8 cellular contexts compared by ENCODE assay signal in the genomic region with DNA sequence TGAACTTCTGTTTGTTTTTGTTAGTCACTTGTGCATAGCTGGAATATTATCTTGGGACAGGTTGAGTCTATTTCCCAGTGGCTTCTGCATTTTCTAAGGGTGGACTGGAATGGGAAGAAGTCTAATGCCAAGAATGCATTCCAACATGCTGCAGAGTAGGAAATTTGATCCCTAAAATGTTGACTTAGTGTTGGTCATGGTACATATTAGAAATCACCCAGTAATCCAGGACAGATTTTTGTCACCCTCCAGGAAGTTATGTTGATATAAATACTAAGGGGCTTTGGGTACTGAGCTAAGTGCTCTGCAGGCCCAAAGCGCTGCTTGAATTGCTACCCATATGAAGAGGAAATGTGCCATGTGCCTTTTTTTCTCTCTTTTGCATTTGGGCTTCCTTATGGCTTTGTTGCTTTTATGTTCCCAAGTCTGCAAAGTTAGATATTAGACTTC. TPM values are rescaled to one million over a fixed set of nuclear protein-coding genes. Genes with fewer than 3 reads are reported as not detected.
DNase-seq lines count a peak whose midpoint lies in the region; ATAC-seq and TF ChIP-seq lines count a peak whose summit lies in the region.

No MANE protein-coding gene starts in this region.

- peak; percentile 72 for DNase-seq in ELR (ENCODE audit: low read depth)
- DNase-seq in PC-9: peak; percentile 40 to 94
- peak; percentile 89 for DNase-seq in fibroblast of gingiva (ENCODE audit: low read depth)
- no peak for DNase-seq in sciatic nerve (ENCODE audit: low spot score)
- DNase-seq in NCI-H1417 (lab: John Stamatoyannopoulos, UW): no peak
- DNase-seq in HPDE6-E6E7 (ENCODE audit: extremely low spot score): no peak
- no peak for DNase-seq in T1000 (lab: John Stamatoyannopoulos, UW)

- H3K27me3 ChIP-seq in PC-9 (ENCODE audit: insufficient read depth, low read depth): no peaks in the 10 kb centered on the region

- intact Hi-C loops in PC-9 (cut with micrococcal nuclease; ENCODE audit: unreplicated experiment): loop anchor here (2.0 kb wide), 1 partner anchor 23 kb away; no protein-coding TSS in a partner anchor
- intact Hi-C loops in sciatic nerve (cut with DNase I): no loop called here

- H3K9me3 ChIP-seq in PC-9 (ENCODE audit: insufficient read depth, low read depth): no peaks in the 10 kb centered on the region

- peak overlapping the region; percentile 99 for H3K4me2 ChIP-seq in PC-9

- POLR2A ChIA-PET in PC-9 (lab: Charles Lee; ENCODE audit: unreplicated experiment): interaction anchor here (0.5 to 1.2 kb wide), 7 partner anchors 12 to 1937 kb away, joined by 3 to 18 read pairs (median 5); a partner anchor contains a TSS

- peaks cover 57% of the 10 kb centered on the region for H3F3A ChIP-seq in PC-9 (ENCODE audit: insufficient read depth, low read depth)

- CTCF ChIA-PET in PC-9 (lab: Charles Lee): interaction anchor here (1.0 to 1.2 kb wide), 2 partner anchors 83 to 143 kb away, joined by 3 to 7 read pairs; no protein-coding TSS in a partner anchor

- peak overlapping the region; percentile 90 for H3K27ac ChIP-seq in PC-9

- no peak overlapping the region; the same call in 1 of the 2 replicates for H3K4me3 ChIP-seq in PC-9

- H3K4me1 ChIP-seq in PC-9 (replicated peaks; ENCODE audit: insufficient read depth): peaks cover 70% of the 10 kb centered on the region

- no peaks in the 10 kb centered on the region for H3K9me2 ChIP-seq in PC-9 (ENCODE audit: insufficient read depth)

- ATAC-seq in sciatic nerve: peak; percentile 6
- ATAC-seq in GM21528 (IDR thresholded peaks at IDR 0.05; ENCODE audit: low FRiP score, unreplicated experiment): no peak

- no peak overlapping the region for H2AFZ ChIP-seq in PC-9

- H3K79me2 ChIP-seq in PC-9 (ENCODE audit: low read depth): peaks cover 91% of the 10 kb centered on the region

- H4K20me1 ChIP-seq in PC-9 (ENCODE audit: insufficient read depth): no peaks in the 10 kb centered on the region

- peaks cover 6% of the 10 kb centered on the region; the same call in 1 of the 2 replicates for H3K36me3 ChIP-seq in PC-9 (ENCODE audit: low read depth)

- TF ChIP-seq CTCF in PC-9 (conservative IDR thresholded peaks at IDR 0.05): no peak

- BruUV-seq in PC-9 (replicated peaks; lab: Mats Ljungman, UMichigan): no TSS peak

RNA-seq across cellular contexts. Expression of a gene that starts 10.0 kb away (rescaled TPM):
- total RNA-seq in PC-9 (2021) (44.8 and 60.5 TPM in 2 replicates), sciatic nerve (83.8 TPM)

Comparison
In these comparisons a context has a peak if more than half of its experiments do, and no peak if none do; other contexts are left out.
1. DNase-seq: peak in ELR (single experiment), PC-9 (2 of 2) and fibroblast of gingiva (single experiment); none in sciatic nerve (single experiment), NCI-H1417 (0 of 3), HPDE6-E6E7 (single experiment) and T1000 (single experiment).